ENCODE assay signal across 8 cellular contexts in the genomic region with DNA sequence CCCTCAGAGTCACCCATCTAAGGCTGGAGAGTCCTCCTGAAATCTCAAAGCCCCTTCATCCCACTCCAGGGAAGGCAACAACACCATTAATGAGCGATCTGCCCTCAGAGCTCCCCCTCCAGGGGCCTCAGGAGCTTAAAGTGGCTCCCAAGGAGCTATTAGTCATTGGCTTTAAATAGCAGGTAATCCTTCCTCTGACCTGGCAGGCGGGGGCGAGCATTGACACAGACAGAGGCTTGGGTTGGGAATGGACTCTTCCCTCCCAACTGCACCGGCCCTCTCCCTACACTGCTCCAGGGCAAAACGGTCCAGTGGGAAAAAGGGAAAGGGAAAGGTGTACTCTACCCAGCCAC. TPM values are rescaled to one million over a fixed set of nuclear protein-coding genes. Genes with fewer than 3 reads are reported as not detected.
DNase-seq lines count a peak whose midpoint lies in the region; ATAC-seq and TF ChIP-seq lines count a peak whose summit lies in the region.

No MANE protein-coding gene starts in this region.

- intact Hi-C loops in adrenal gland (cut with DNase I), result no loop called here

- TF ChIP-seq CTCF in adrenal gland (IDR thresholded peaks at IDR 0.05) (no peak), glutamatergic neuron (IDR thresholded peaks at IDR 0.05; ENCODE audit: partially characterized antibody, unreplicated experiment) (no peak)

- no peak for TF ChIP-seq POLR2A in adrenal gland (IDR thresholded peaks at IDR 0.05)

- no peak for ATAC-seq in activated T-cell treated with anti-CD3 and anti-CD28 coated beads, Interleukin-2, amount 50 U/mL, for 4 hours

- 66 to 81% (median 74%) methylated on average over 5 of the region's 5 CpGs for WGBS in adrenal gland, 4 donors
- 80% methylated on average over 5 of the region's 5 CpGs for WGBS in urinary bladder

- H3K9me3 ChIP-seq in adrenal gland (replicated peaks in 1 of 3), result no peaks in the 10 kb centered on the region

- no peaks in the 10 kb centered on the region for H3K9me3 Mint-ChIP-seq in activated T-cell treated with anti-CD3 and anti-CD28 coated beads, Interleukin-2, amount 50 U/mL, for 4 hours
- no peaks in the 10 kb centered on the region for H3K9me3 Mint-ChIP-seq in immature natural killer cell
- H3K9me3 Mint-ChIP-seq in glutamatergic neuron (ENCODE audit: unreplicated experiment), result peaks cover 8% of the 10 kb centered on the region

- peak overlapping the region; percentile 85 for H3K4me3 Mint-ChIP-seq in activated T-cell treated with anti-CD3 and anti-CD28 coated beads, Interleukin-2, amount 50 U/mL, for 4 hours
- peak overlapping the region in 4 of 5 donors; percentile 90 to 97 (median 95) for H3K4me3 Mint-ChIP-seq in immature natural killer cell
- no peak overlapping the region for H3K4me3 Mint-ChIP-seq in glutamatergic neuron (ENCODE audit: unreplicated experiment)

- H3K27ac Mint-ChIP-seq in immature natural killer cell, result peak overlapping the region in 1 of 6 donors; percentile 37
- H3K27ac Mint-ChIP-seq in glutamatergic neuron (ENCODE audit: unreplicated experiment), result no peak overlapping the region

- DNase-seq in activated T-cell treated with anti-CD3 and anti-CD28 coated beads, Interleukin-2, amount 50 U/mL, for 4 hours, result no peak
- DNase-seq in activated T-cell treated with anti-CD3 and anti-CD28 coated beads, Interleukin-2, amount 50 U/mL, for 48 hours, result no peak
- DNase-seq in adrenal gland (no peak), immature natural killer cell (no peak), COLO668 (lab: John Stamatoyannopoulos, UW; ENCODE audit: unreplicated experiment) (no peak), glutamatergic neuron (no peak)
- no peak for DNase-seq in activated effector memory CD4-positive, alpha-beta T cell treated with anti-CD3 and anti-CD28 coated beads, Interleukin-2, amount 50 U/mL, for 16 hours

- peaks cover 0 to 7% of the 10 kb centered on the region in 2 donors for H3K4me1 ChIP-seq in adrenal gland (replicated peaks in 1 of 2)
- peaks cover 1% of the 10 kb centered on the region for H3K4me1 ChIP-seq in urinary bladder (ENCODE audit: insufficient read depth)

- no peaks in the 10 kb centered on the region for H3K27me3 Mint-ChIP-seq in activated T-cell treated with anti-CD3 and anti-CD28 coated beads, Interleukin-2, amount 50 U/mL, for 4 hours (ENCODE audit: low read depth)
- H3K27me3 Mint-ChIP-seq in immature natural killer cell (ENCODE audit: low read depth in 3 of 3) (peaks cover 0 to 5% (median 1%) of the 10 kb centered on the region in 3 donors), glutamatergic neuron (ENCODE audit: unreplicated experiment) (peaks cover 4% of the 10 kb centered on the region)

- no peaks in the 10 kb centered on the region for H3K36me3 ChIP-seq in adrenal gland (replicated peaks in 1 of 2)
- H3K36me3 ChIP-seq in urinary bladder (ENCODE audit: insufficient read depth), result no peaks in the 10 kb centered on the region

- H3K4me1 Mint-ChIP-seq in activated T-cell treated with anti-CD3 and anti-CD28 coated beads, Interleukin-2, amount 50 U/mL, for 4 hours (ENCODE audit: low read depth), result peaks cover 22% of the 10 kb centered on the region
- peaks cover 16 to 23% of the 10 kb centered on the region in 2 donors for H3K4me1 Mint-ChIP-seq in immature natural killer cell
- H3K4me1 Mint-ChIP-seq in glutamatergic neuron (ENCODE audit: low read depth, unreplicated experiment), result peaks cover 11% of the 10 kb centered on the region

- H3K27me3 ChIP-seq in adrenal gland, result no peaks in the 10 kb centered on the region

- H3K27ac ChIP-seq in adrenal gland, result peak overlapping the region in 3 of 5 donors; percentile 23 to 87 (median 71)
- no peak overlapping the region for H3K27ac ChIP-seq in urinary bladder (ENCODE audit: low read depth)

- H3K4me3 ChIP-seq in adrenal gland, result peak overlapping the region in 1 of 4 donors; percentile 82
- peak overlapping the region; percentile 76 for H3K4me3 ChIP-seq in urinary bladder (ENCODE audit: low read depth, low read length)

- H3K36me3 Mint-ChIP-seq in activated T-cell treated with anti-CD3 and anti-CD28 coated beads, Interleukin-2, amount 50 U/mL, for 4 hours (ENCODE audit: insufficient read depth), result peaks cover 4% of the 10 kb centered on the region
- H3K36me3 Mint-ChIP-seq in immature natural killer cell, result no peaks in the 10 kb centered on the region
- no peaks in the 10 kb centered on the region for H3K36me3 Mint-ChIP-seq in glutamatergic neuron (ENCODE audit: unreplicated experiment)

RNA-seq across cellular contexts. Expression of a gene that starts 1.4 kb away (rescaled TPM):
- total RNA-seq in activated T-cell treated with anti-CD3 and anti-CD28 coated beads, Interleukin-2, amount 50 U/mL, for 4 hours, result 1 to 10 TPM; 4.7 to 5.7 (median 5.1) TPM
- 100 to 1,000 TPM in 7 of 8 donors, 10 to 100 TPM in 1; 96.7 to 308 (median 158) TPM for total RNA-seq in adrenal gland
- 100 to 1,000 TPM in 2 of 3 donors, 10 to 100 TPM in 1; 61.6 to 183 (median 119) TPM for polyA plus RNA-seq in adrenal gland
- polyA plus RNA-seq in immature natural killer cell, result 1 to 10 TPM; 3.8 to 6.9 (median 4.4) TPM
- 47.4 TPM for total RNA-seq in urinary bladder
- 356 TPM for polyA plus RNA-seq in urinary bladder
- total RNA-seq in glutamatergic neuron (ENCODE audit: unreplicated experiment), result 19.9 TPM

RNA-seq across cellular contexts. Expression of a gene that starts 16.4 kb away (rescaled TPM):
- 10 to 100 TPM; 67.4 to 87.5 (median 79.8) TPM for total RNA-seq in activated T-cell treated with anti-CD3 and anti-CD28 coated beads, Interleukin-2, amount 50 U/mL, for 4 hours
- total RNA-seq in adrenal gland, result 1 to 10 TPM; 1.4 to 7.6 (median 4.0) TPM
- 1 to 10 TPM in 2 of 3 donors, under 1 TPM in 1; 0.59 to 7.1 (median 3.5) TPM for polyA plus RNA-seq in adrenal gland
- polyA plus RNA-seq in immature natural killer cell, result 1 to 10 TPM; 3.4 to 7.8 (median 5.3) TPM
- total RNA-seq in urinary bladder, result 6.6 TPM
- 9.2 TPM for polyA plus RNA-seq in urinary bladder
- 0.27 TPM for total RNA-seq in glutamatergic neuron (ENCODE audit: unreplicated experiment)
